1 cellular context compared by ENCODE assay signal in the genomic region with DNA sequence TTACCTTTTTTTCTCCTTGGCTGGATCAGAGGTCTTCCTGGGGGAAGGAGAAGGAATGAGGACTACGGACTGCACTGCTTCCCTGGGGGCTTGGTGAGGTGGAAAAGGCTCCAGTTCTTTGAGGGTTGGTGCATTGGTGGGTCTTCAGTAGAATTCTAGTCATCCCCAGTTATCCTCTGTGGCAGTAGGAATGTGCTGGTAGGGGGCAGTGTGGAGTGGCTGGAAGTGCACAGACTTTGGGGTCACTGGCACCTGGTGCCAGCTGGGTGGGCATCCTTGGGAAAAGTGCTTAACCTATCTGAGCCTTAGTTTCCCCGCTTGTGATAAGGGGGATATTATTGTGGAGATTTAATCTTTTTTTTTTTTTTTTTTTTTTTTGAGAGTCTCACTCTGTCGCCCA.
TF ChIP-seq lines count a peak whose summit lies in the region.

No MANE protein-coding gene starts in this region.

TF ChIP-seq in GM23338, 12 proteins besides CTCF, POLR2A, EP300 and RAD21:
- TF ChIP-seq STAT1 (IDR thresholded peaks at IDR 0.05; ENCODE audit: unreplicated experiment) (no peak), JUNB (IDR thresholded peaks at IDR 0.05; ENCODE audit: unreplicated experiment) (no peak), NANOG (IDR thresholded peaks at IDR 0.05; ENCODE audit: borderline replicate concordance) (no peak), ZNF114 (CRISPR knock-in tag; IDR thresholded peaks at IDR 0.05) (no peak)
- TF ChIP-seq, protein P1, sequence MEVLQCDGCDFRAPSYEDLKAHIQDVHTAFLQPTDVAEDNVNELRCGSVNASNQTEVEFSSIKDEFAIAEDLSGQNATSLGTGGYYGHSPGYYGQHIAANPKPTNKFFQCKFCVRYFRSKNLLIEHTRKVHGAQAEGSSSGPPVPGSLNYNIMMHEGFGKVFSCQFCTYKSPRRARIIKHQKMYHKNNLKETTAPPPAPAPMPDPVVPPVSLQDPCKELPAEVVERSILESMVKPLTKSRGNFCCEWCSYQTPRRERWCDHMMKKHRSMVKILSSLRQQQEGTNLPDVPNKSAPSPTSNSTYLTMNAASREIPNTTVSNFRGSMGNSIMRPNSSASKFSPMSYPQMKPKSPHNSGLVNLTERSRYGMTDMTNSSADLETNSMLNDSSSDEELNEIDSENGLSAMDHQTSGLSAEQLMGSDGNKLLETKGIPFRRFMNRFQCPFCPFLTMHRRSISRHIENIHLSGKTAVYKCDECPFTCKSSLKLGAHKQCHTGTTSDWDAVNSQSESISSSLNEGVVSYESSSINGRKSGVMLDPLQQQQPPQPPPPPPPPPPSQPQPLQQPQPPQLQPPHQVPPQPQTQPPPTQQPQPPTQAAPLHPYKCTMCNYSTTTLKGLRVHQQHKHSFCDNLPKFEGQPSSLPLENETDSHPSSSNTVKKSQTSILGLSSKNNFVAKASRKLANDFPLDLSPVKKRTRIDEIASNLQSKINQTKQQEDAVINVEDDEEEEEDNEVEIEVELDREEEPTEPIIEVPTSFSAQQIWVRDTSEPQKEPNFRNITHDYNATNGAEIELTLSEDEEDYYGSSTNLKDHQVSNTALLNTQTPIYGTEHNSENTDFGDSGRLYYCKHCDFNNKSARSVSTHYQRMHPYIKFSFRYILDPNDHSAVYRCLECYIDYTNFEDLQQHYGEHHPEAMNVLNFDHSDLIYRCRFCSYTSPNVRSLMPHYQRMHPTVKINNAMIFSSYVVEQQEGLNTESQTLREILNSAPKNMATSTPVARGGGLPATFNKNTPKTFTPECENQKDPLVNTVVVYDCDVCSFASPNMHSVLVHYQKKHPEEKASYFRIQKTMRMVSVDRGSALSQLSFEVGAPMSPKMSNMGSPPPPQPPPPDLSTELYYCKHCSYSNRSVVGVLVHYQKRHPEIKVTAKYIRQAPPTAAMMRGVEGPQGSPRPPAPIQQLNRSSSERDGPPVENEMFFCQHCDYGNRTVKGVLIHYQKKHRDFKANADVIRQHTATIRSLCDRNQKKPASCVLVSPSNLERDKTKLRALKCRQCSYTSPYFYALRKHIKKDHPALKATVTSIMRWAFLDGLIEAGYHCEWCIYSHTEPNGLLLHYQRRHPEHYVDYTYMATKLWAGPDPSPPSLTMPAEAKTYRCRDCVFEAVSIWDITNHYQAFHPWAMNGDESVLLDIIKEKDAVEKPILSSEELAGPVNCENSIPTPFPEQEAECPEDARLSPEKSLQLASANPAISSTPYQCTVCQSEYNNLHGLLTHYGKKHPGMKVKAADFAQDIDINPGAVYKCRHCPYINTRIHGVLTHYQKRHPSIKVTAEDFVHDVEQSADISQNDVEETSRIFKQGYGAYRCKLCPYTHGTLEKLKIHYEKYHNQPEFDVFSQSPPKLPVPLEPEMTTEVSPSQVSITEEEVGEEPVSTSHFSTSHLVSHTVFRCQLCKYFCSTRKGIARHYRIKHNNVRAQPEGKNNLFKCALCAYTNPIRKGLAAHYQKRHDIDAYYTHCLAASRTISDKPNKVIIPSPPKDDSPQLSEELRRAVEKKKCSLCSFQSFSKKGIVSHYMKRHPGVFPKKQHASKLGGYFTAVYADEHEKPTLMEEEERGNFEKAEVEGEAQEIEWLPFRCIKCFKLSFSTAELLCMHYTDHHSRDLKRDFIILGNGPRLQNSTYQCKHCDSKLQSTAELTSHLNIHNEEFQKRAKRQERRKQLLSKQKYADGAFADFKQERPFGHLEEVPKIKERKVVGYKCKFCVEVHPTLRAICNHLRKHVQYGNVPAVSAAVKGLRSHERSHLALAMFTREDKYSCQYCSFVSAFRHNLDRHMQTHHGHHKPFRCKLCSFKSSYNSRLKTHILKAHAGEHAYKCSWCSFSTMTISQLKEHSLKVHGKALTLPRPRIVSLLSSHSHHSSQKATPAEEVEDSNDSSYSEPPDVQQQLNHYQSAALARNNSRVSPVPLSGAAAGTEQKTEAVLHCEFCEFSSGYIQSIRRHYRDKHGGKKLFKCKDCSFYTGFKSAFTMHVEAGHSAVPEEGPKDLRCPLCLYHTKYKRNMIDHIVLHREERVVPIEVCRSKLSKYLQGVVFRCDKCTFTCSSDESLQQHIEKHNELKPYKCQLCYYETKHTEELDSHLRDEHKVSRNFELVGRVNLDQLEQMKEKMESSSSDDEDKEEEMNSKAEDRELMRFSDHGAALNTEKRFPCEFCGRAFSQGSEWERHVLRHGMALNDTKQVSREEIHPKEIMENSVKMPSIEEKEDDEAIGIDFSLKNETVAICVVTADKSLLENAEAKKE (CRISPR knock-in tag; IDR thresholded peaks at IDR 0.05) = no peak
TF ChIP-seq in GM23338: peak in this region for 0.
